In the genomic region with DNA sequence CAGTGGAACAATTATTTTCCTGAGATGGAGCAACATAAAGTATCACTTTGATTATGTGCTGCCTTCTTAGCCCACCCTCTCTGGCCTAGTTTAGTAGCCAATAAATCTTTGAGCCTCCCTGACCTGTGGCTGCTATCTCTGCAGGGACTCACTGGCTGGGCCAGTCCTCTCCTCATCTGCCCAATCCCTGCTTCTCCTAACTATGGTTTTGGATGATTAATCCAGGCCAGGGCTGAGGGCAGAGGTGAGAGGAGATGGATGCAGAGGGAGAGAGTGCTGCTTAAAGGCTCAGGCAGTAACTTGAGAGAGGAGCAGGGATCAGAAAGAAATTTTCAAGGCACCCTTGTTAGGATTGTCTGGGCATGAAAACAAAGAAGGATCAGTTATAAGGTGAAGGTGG, we compare ENCODE assay signal across 17 cellular contexts.
DNase-seq lines count a peak whose midpoint lies in the region; ATAC-seq, FAIRE-seq and TF ChIP-seq lines count a peak whose summit lies in the region.
"Had no signal": no experiment of that assay in that cellular context is flagged by ENCODE, and none has a peak within 500 bp of the region (broad histone marks: within the 10 kb centered on the region; RNA-seq: fewer than 3 reads in every experiment).

No MANE protein-coding gene starts in this region.

- H4K8ac ChIP-seq in H1 (ENCODE audit: extremely low read depth, insufficient read depth, low read length), result no peak overlapping the region

- no peak for TF ChIP-seq EP300 in H1 (IDR thresholded peaks at IDR 0.05; ENCODE audit: borderline replicate concordance in 1 of 2, low read depth in 2 of 2, low read length in 2 of 2)

- no peaks in the 10 kb centered on the region for H3K36me3 Mint-ChIP-seq in type B pancreatic cell
- H3K36me3 Mint-ChIP-seq: CD8-positive, alpha-beta T cell had no signal

- no peak for FAIRE-seq in H1 (lab: Jason Lieb, UNC)
- FAIRE-seq: G401.6, GM12891, H54, HTR-8/SVneo had no signal

- no peak overlapping the region for H2AK5ac ChIP-seq in H1 (ENCODE audit: low read depth, low read length)

- H3K4me3 ChIP-seq in heart left ventricle (no peak overlapping the region), H1 (ENCODE audit: extremely low read depth in 1 of 4, insufficient read depth in 2 of 4, low read depth in 3 of 4, low read length in 4 of 4) (no peak overlapping the region)
- H3K4me3 ChIP-seq: BLaER1, GM23248 had no signal

- H2BK15ac ChIP-seq in H1 (ENCODE audit: low read length), result peak overlapping the region; percentile 36; the same call in 1 of the 2 replicates

- no peak for TF ChIP-seq CTCF in heart left ventricle (IDR thresholded peaks at IDR 0.05)
- no peak for TF ChIP-seq CTCF in H1 (IDR thresholded peaks at IDR 0.05; ENCODE audit: control extremely low read depth in 1 of 3, insufficient read depth in 1 of 3, low read depth in 1 of 3, low read length in 3 of 3)
- TF ChIP-seq CTCF in type B pancreatic cell (conservative IDR thresholded peaks at IDR 0.05), result no peak

- no peak overlapping the region for H2BK5ac ChIP-seq in H1 (ENCODE audit: low read depth, low read length)

- no peak overlapping the region for H3K14ac ChIP-seq in H1 (ENCODE audit: insufficient read length)

- H3K36me3 ChIP-seq in heart left ventricle (no peaks in the 10 kb centered on the region), H1 (ENCODE audit: control insufficient read depth in 2 of 4, insufficient read depth in 4 of 4, low read length in 3 of 4) (no peaks in the 10 kb centered on the region)
- H3K36me3 ChIP-seq: BLaER1 had no signal

- CTCF ChIA-PET in H1 (lab: Charles Lee; ENCODE audit: partially characterized antibody), result interaction anchor here (1.1 to 4.1 kb wide), 7 partner anchors 18 to 252 kb away, joined by 4 to 39 read pairs (median 6); a partner anchor contains a TSS

- H3K9ac ChIP-seq in H1 (replicated peaks in 1 of 4; ENCODE audit: extremely low read depth in 1 of 4, low read depth in 3 of 4, low read length in 3 of 4), result no peak overlapping the region
- H3K9ac ChIP-seq: BLaER1, GM23248 had no signal

- TF ChIP-seq POLR2A in heart left ventricle (IDR thresholded peaks at IDR 0.05), result no peak
- no peak for TF ChIP-seq POLR2A in H1 (IDR thresholded peaks at IDR 0.05; ENCODE audit: control extremely low read depth in 1 of 2, low read depth in 2 of 2, low read length in 2 of 2)

- DNase-seq in cardiac septum (ENCODE audit: low spot score) (peak; percentile 44), heart left ventricle (no peak), H1 (ENCODE audit: low read depth in 1 of 2, low spot score in 2 of 2) (no peak), left kidney (ENCODE audit: low read depth, low spot score) (peak; percentile 18), type B pancreatic cell (ENCODE audit: extremely low spot score, unreplicated experiment) (peak; percentile 7), NCI-H526 (lab: John Stamatoyannopoulos, UW) (no peak), HCEC 1CT (no peak), midbrain (lab: John Stamatoyannopoulos, UW) (no peak)
- DNase-seq: 8988T; CD8-positive, alpha-beta T cell; GM23248; IMR-90 had no signal

- no peaks in the 10 kb centered on the region for H3K23me2 ChIP-seq in H1 (ENCODE audit: low read depth, low read length)

- ATAC-seq in heart left ventricle, result no peak
- ATAC-seq: CD8-positive, alpha-beta T cell had no signal

- H3K9me3 Mint-ChIP-seq in type B pancreatic cell, result no peaks in the 10 kb centered on the region
- H3K9me3 Mint-ChIP-seq: CD8-positive, alpha-beta T cell had no signal

- H3K9me3 ChIP-seq in heart left ventricle (no peaks in the 10 kb centered on the region), H1 (ENCODE audit: insufficient read depth in 2 of 2, low read depth in 1 of 2, low read length in 1 of 2) (peaks cover 0 to 3% of the 10 kb centered on the region in 2 experiments; a peak in 1 of 4 replicates)
- H3K9me3 ChIP-seq: BLaER1 had no signal

- no peak overlapping the region for H4K91ac ChIP-seq in H1 (replicated peaks; ENCODE audit: insufficient read length, low read length)

- no peak overlapping the region for H3K56ac ChIP-seq in H1 (replicated peaks; ENCODE audit: insufficient read length, low read depth, low read length)

- H3K23ac ChIP-seq in H1 (ENCODE audit: insufficient read length), result no peak overlapping the region

- H3K4ac ChIP-seq in H1 (replicated peaks; ENCODE audit: insufficient read length, low read depth, low read length), result no peak overlapping the region

- H3K27me3 ChIP-seq in heart left ventricle (no peaks in the 10 kb centered on the region), H1 (replicated peaks in 1 of 4; ENCODE audit: control insufficient read depth in 3 of 4, extremely low read depth in 1 of 4, insufficient read depth in 3 of 4, low read length in 3 of 4) (no peaks in the 10 kb centered on the region; a peak in 1 of 7 replicates)
- H3K27me3 ChIP-seq: BLaER1 had no signal

- H2AFZ ChIP-seq in H1 (ENCODE audit: low read length), result no peak overlapping the region
- H2AFZ ChIP-seq: GM23248 had no signal

- intact Hi-C loops in cardiac septum (cut with DNase I), result no loop called here
- intact Hi-C loops in heart left ventricle (cut with DNase I), result no loop called here

- no peaks in the 10 kb centered on the region for H4K20me1 ChIP-seq in H1 (replicated peaks in 1 of 2; ENCODE audit: control insufficient read depth in 1 of 2, insufficient read depth in 2 of 2, low read length in 2 of 2)
- H4K20me1 ChIP-seq: BLaER1 had no signal

- no peak overlapping the region for H4K5ac ChIP-seq in H1 (ENCODE audit: insufficient read length, low read depth, low read length)

- H3K4me1 Mint-ChIP-seq in type B pancreatic cell (ENCODE audit: unreplicated experiment), result peaks cover 3% of the 10 kb centered on the region

- H2BK20ac ChIP-seq in H1 (ENCODE audit: low read length), result no peak overlapping the region

- H2BK12ac ChIP-seq in H1 (ENCODE audit: low read depth, low read length), result no peak overlapping the region

- POLR2A ChIA-PET in H1 (lab: Charles Lee; ENCODE audit: partially characterized antibody), result no interaction called here

- no peak overlapping the region for H3K18ac ChIP-seq in H1 (ENCODE audit: extremely low read depth, low read length)

- H3K79me2 ChIP-seq in H1 (ENCODE audit: control insufficient read depth in 1 of 2, insufficient read depth in 2 of 2, low read length in 2 of 2), result no peaks in the 10 kb centered on the region

- peaks cover 15% of the 10 kb centered on the region for H3K27me3 Mint-ChIP-seq in type B pancreatic cell

- no peak overlapping the region for H3K27ac Mint-ChIP-seq in type B pancreatic cell
- H3K27ac Mint-ChIP-seq: CD8-positive, alpha-beta T cell had no signal

- TF ChIP-seq RAD21 in H1 (IDR thresholded peaks at IDR 0.05 in 1 of 2, conservative IDR thresholded peaks at IDR 0.05 in 1 of 2; ENCODE audit: low read depth in 2 of 2, low read length in 2 of 2), result no peak

- H3K27ac ChIP-seq in heart left ventricle (no peak overlapping the region), H1 (ENCODE audit: low read depth, low read length) (no peak overlapping the region)
- H3K27ac ChIP-seq: BLaER1, GM23248 had no signal

- H3K4me1 ChIP-seq in heart left ventricle, result peaks cover 0 to 7% (median 0%) of the 10 kb centered on the region in 12 donors
- H3K4me1 ChIP-seq in H1 (replicated peaks in 1 of 4; ENCODE audit: control insufficient read depth in 3 of 4, insufficient read depth in 4 of 4, low read length in 3 of 4), result peaks cover 0 to 9% (median 6%) of the 10 kb centered on the region in 4 experiments; a peak in 6 of 7 replicates
- H3K4me1 ChIP-seq: BLaER1 had no signal

- H2BK120ac ChIP-seq in H1 (replicated peaks; ENCODE audit: low read depth, low read length), result no peak overlapping the region

- H3K79me1 ChIP-seq in H1 (ENCODE audit: low read depth, low read length), result no peaks in the 10 kb centered on the region

- no peak overlapping the region for H3K4me3 Mint-ChIP-seq in type B pancreatic cell
- H3K4me3 Mint-ChIP-seq: CD8-positive, alpha-beta T cell had no signal

- no peak overlapping the region for H3K4me2 ChIP-seq in H1 (ENCODE audit: insufficient read depth in 1 of 2, low read depth in 2 of 2, low read length in 2 of 2)
- H3K4me2 ChIP-seq: BLaER1 had no signal

TF ChIP-seq in H1, 55 proteins besides CTCF, POLR2A, EP300 and RAD21:
- TF ChIP-seq, protein P1, sequence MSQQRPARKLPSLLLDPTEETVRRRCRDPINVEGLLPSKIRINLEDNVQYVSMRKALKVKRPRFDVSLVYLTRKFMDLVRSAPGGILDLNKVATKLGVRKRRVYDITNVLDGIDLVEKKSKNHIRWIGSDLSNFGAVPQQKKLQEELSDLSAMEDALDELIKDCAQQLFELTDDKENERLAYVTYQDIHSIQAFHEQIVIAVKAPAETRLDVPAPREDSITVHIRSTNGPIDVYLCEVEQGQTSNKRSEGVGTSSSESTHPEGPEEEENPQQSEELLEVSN (IDR thresholded peaks at IDR 0.05), result no peak
- no peak for TF ChIP-seq SIX5 (IDR thresholded peaks at IDR 0.05; ENCODE audit: low read depth, low read length)
- no peak for TF ChIP-seq JUND (IDR thresholded peaks at IDR 0.05; ENCODE audit: low read length)
- no peak for TF ChIP-seq MAFK (IDR thresholded peaks at IDR 0.05; ENCODE audit: low read depth, low read length)
- TF ChIP-seq CREB1 (IDR thresholded peaks at IDR 0.05), result no peak
- TF ChIP-seq CEBPB (IDR thresholded peaks at IDR 0.05; ENCODE audit: low read depth, low read length), result no peak
- no peak for TF ChIP-seq RXRA (IDR thresholded peaks at IDR 0.05; ENCODE audit: insufficient read depth, low read depth, low read length)
- no peak for TF ChIP-seq RBBP5 (IDR thresholded peaks at IDR 0.05; ENCODE audit: borderline replicate concordance, low read depth, low read length)
- TF ChIP-seq EZH2 (IDR thresholded peaks at IDR 0.05; ENCODE audit: low read depth, low read length, severe bottlenecking), result no peak
- TF ChIP-seq TCF12 (IDR thresholded peaks at IDR 0.05; ENCODE audit: low read depth, low read length), result no peak
- TF ChIP-seq KDM5A (IDR thresholded peaks at IDR 0.05; ENCODE audit: low read length), result no peak
- no peak for TF ChIP-seq GTF2F1 (IDR thresholded peaks at IDR 0.05; ENCODE audit: borderline replicate concordance, low read depth, low read length)

Comparison
In these comparisons a context has a peak if more than half of its experiments do, and no peak if none do; other contexts are left out.
1. DNase-seq: peak in cardiac septum (single experiment), left kidney (single experiment) and type B pancreatic cell (single experiment); none in heart left ventricle (0 of 5), H1 (0 of 2), NCI-H526 (0 of 2), HCEC 1CT (single experiment) and midbrain (single experiment).